26 cellular contexts compared by ENCODE assay signal in genomic region chr7:96052289-96052688, GRCh38.
DNase-seq lines count a peak whose midpoint lies in the region; ATAC-seq, FAIRE-seq and TF ChIP-seq lines count a peak whose summit lies in the region.
"Had no signal": no experiment of that assay in that cellular context is flagged by ENCODE, and none has a peak within 500 bp of the region (broad histone marks: within the 10 kb centered on the region; RNA-seq: fewer than 3 reads in every experiment).

No MANE protein-coding gene starts in this region.

- in situ Hi-C loops in K562 (cut with MboI) = no loop called here

- no peaks in the 10 kb centered on the region for H4K20me1 ChIP-seq in K562 (replicated peaks; ENCODE audit: control insufficient read depth, insufficient read depth, low read length)
- H4K20me1 ChIP-seq: BLaER1; BLaER1 treated with 17β-estradiol and CSF1 and Interleukin-3, amounts not matched to agents 10 nM and 100 nM had no signal

- intact Hi-C loops in K562 (cut with micrococcal nuclease) = no loop called here

- H3K9ac ChIP-seq in K562 (ENCODE audit: insufficient read depth in 1 of 2, low read depth in 2 of 2, low read length in 2 of 2) = no peak overlapping the region
- H3K9ac ChIP-seq: BLaER1; BLaER1 treated with 17β-estradiol and CSF1 and Interleukin-3, amounts not matched to agents 10 nM and 100 nM had no signal

- H3K4me2 ChIP-seq in K562 (ENCODE audit: insufficient read depth, low read length) = no peak overlapping the region
- H3K4me2 ChIP-seq: A549; BLaER1; BLaER1 treated with 17β-estradiol and CSF1 and Interleukin-3, amounts not matched to agents 10 nM and 100 nM had no signal

- H3K9me3 ChIP-seq in HEK293 (ENCODE audit: control insufficient read depth, insufficient read depth, low read depth, low read length) = no peaks in the 10 kb centered on the region
- H3K9me3 ChIP-seq in K562 (replicated peaks; ENCODE audit: control insufficient read depth, insufficient read depth, low read depth, low read length) = no peaks in the 10 kb centered on the region
- H3K9me3 ChIP-seq: A549; BE2C; BLaER1; BLaER1 treated with 17β-estradiol and CSF1 and Interleukin-3, amounts not matched to agents 10 nM and 100 nM; Caco-2 had no signal

- no peak overlapping the region for H3K4me3 ChIP-seq in HEK293 (ENCODE audit: low read depth, low read length)
- H3K4me3 ChIP-seq in K562 = no peak overlapping the region
- H3K4me3 ChIP-seq: A549; BLaER1; BLaER1 treated with 17β-estradiol and CSF1 and Interleukin-3, amounts not matched to agents 10 nM and 100 nM had no signal

- no peaks in the 10 kb centered on the region for H3K9me1 ChIP-seq in K562 (ENCODE audit: control insufficient read depth, insufficient read depth, low read length)

- H3K36me3 ChIP-seq in HEK293 (ENCODE audit: control insufficient read depth in 2 of 2, insufficient read depth in 1 of 2, low read length in 2 of 2) = no peaks in the 10 kb centered on the region
- no peaks in the 10 kb centered on the region for H3K36me3 ChIP-seq in K562 (ENCODE audit: control insufficient read depth, insufficient read depth, low read length)
- H3K36me3 ChIP-seq: BE2C; BLaER1; BLaER1 treated with 17β-estradiol and CSF1 and Interleukin-3, amounts not matched to agents 10 nM and 100 nM had no signal

- TF ChIP-seq EP300 in K562 (IDR thresholded peaks at IDR 0.05; ENCODE audit: low read length) = no peak

- no peak overlapping the region for H2AFZ ChIP-seq in K562 (ENCODE audit: low read depth, low read length)

- TF ChIP-seq POLR2A in K562 (conservative IDR thresholded peaks at IDR 0.05) = no peak

- no peaks in the 10 kb centered on the region for H3K4me1 ChIP-seq in HEK293 (ENCODE audit: control insufficient read depth, insufficient read depth, low read length)
- no peaks in the 10 kb centered on the region for H3K4me1 ChIP-seq in K562 (replicated peaks in 1 of 2; ENCODE audit: control insufficient read depth in 2 of 2, insufficient read depth in 2 of 2, low read length in 2 of 2)
- H3K4me1 ChIP-seq: A549; BE2C; BLaER1; BLaER1 treated with 17β-estradiol and CSF1 and Interleukin-3, amounts not matched to agents 10 nM and 100 nM; Caco-2 had no signal

- DNase-seq in K562 (ENCODE audit: extremely low read depth in 1 of 4, low spot score in 3 of 4) = no peak
- DNase-seq: 8988T; ACHN; AML-193; BE2C; C1 segment of cervical spinal cord; Caco-2; Calu3; CD4-positive, alpha-beta memory T cell; CD4-positive, alpha-beta T cell; CD4-positive, CD25-positive, alpha-beta regulatory T cell; CD8-positive, alpha-beta memory T cell; CD8-positive, alpha-beta T cell; DMS 273 treated with DMSO at 0.1 percent for 48 hours; DMS79; DND-41; EL had no signal

- no TSS peak for BruUV-seq in K562 (replicated peaks; lab: Mats Ljungman, UMichigan)

- FAIRE-seq in K562 (lab: Jason Lieb, UNC) = no peak
- FAIRE-seq: A549, D721Med had no signal

- H3K79me2 ChIP-seq in K562 (ENCODE audit: control insufficient read depth, insufficient read depth, low read length) = no peaks in the 10 kb centered on the region

- H3K27me3 ChIP-seq in K562 (ENCODE audit: control insufficient read depth in 2 of 2, insufficient read depth in 2 of 2, low read length in 2 of 2) = no peaks in the 10 kb centered on the region
- H3K27me3 ChIP-seq: BE2C; BLaER1; BLaER1 treated with 17β-estradiol and CSF1 and Interleukin-3, amounts not matched to agents 10 nM and 100 nM had no signal

- H3K27ac ChIP-seq in HEK293 (ENCODE audit: extremely low read depth, low read depth, low read length) (no peak overlapping the region), K562 (ENCODE audit: extremely low read depth, low read depth, low read length) (no peak overlapping the region)
- H3K27ac ChIP-seq: 22Rv1; A549; BLaER1; BLaER1 treated with 17β-estradiol and CSF1 and Interleukin-3, amounts not matched to agents 10 nM and 100 nM; C4-2B had no signal

- no peak for ATAC-seq in K562
- no peak for ATAC-seq in HG03457 (IDR thresholded peaks at IDR 0.05; ENCODE audit: unreplicated experiment)
- no peak for ATAC-seq in GM19324 (IDR thresholded peaks at IDR 0.05; ENCODE audit: low FRiP score, unreplicated experiment)
- ATAC-seq: A549; CD8-positive, alpha-beta T cell had no signal

- TF ChIP-seq RAD21 in K562 (CRISPR knock-in tag; conservative IDR thresholded peaks at IDR 0.05 in 1 of 2, IDR thresholded peaks at IDR 0.05 in 1 of 2) = no peak

- POLR2A ChIA-PET in HEK293 (lab: Yijun Ruan, JAX) = no interaction called here
- POLR2A ChIA-PET in K562 (lab: Yijun Ruan, JAX) = no interaction called here

- TF ChIP-seq CTCF in HEK293 (tag by site-specific recombination; IDR thresholded peaks at IDR 0.05) = no peak
- TF ChIP-seq CTCF in K562 (IDR thresholded peaks at IDR 0.05 in 2 of 3, conservative IDR thresholded peaks at IDR 0.05 in 1 of 3; ENCODE audit: insufficient read depth in 2 of 3, low read depth in 1 of 3, low read length in 3 of 3) = no peak

- CTCF ChIA-PET in HEK293 (lab: Yijun Ruan, JAX) = no interaction called here
- CTCF ChIA-PET in K562 (lab: Yijun Ruan, JAX; ENCODE audit: low intra/inter-chr PET ratio) = no interaction called here

TF ChIP-seq in HEK293, 187 proteins besides CTCF, POLR2A, EP300 and RAD21:
- TF ChIP-seq ZNF148 (tag by site-specific recombination; IDR thresholded peaks at IDR 0.05; ENCODE audit: borderline replicate concordance) (no peak), ZNF416 (tag by site-specific recombination; IDR thresholded peaks at IDR 0.05) (no peak), ZNF768 (tag by site-specific recombination; IDR thresholded peaks at IDR 0.05) (peak; percentile 58; the same call in 1 of the 2 replicates), ZNF114 (tag by site-specific recombination; IDR thresholded peaks at IDR 0.05) (no peak)

TF ChIP-seq in K562, 482 proteins besides CTCF, POLR2A, EP300 and RAD21:
- TF ChIP-seq ZFP36 (IDR thresholded peaks at IDR 0.05; ENCODE audit: low read depth, low read length, partially characterized antibody) (peak; percentile 13), RBM25 (IDR thresholded peaks at IDR 0.05; ENCODE audit: low read depth, low read length, severe bottlenecking) (peak; percentile 79), MAFF (IDR thresholded peaks at IDR 0.05; ENCODE audit: low read length) (no peak), ZNF217 (CRISPR knock-in tag; IDR thresholded peaks at IDR 0.05) (no peak), ERF (CRISPR knock-in tag; IDR thresholded peaks at IDR 0.05) (no peak), ETV6 (IDR thresholded peaks at IDR 0.05; ENCODE audit: borderline replicate concordance in 1 of 2, low read depth in 2 of 2, low read length in 1 of 2) (no peak), ETV6 (CRISPR knock-in tag; IDR thresholded peaks at IDR 0.05; ENCODE audit: borderline replicate concordance) (no peak), FOSL1 (tag; conservative IDR thresholded peaks at IDR 0.05) (no peak)
